ENCODE assay signal across 1 cellular context in the genomic region with DNA sequence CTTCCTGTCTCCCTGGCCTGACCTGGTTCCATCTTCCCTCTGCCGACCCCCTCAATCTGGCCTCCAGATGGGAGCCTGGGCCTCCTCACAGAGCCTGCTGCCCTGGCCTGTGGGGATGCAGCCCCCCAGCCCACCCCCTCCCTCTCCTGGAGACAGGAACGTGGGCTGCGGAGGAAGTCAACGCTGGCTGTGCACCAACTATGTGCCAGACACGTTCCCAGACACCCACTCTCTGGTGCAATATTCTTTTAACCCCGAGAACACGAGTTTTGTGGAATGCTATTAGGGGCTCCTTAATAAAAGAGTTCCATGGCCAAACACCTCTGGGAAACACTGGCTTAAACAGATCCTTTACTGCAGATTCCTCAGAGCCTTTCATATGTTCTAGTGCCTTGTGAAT.
A peak's percentile ranks its signal among the peaks of the same experiment; 100 is the strongest.
TF ChIP-seq lines count a peak whose summit lies in the region.

No MANE protein-coding gene starts in this region.

TF ChIP-seq in IMR-90, 13 proteins besides CTCF, POLR2A, EP300 and RAD21:
- TF ChIP-seq RFX5 (IDR thresholded peaks at IDR 0.05; ENCODE audit: low read depth, low read length) (no peak), CEBPB (IDR thresholded peaks at IDR 0.05; ENCODE audit: low read depth, low read length) (peak; percentile 47; the same call in 1 of the 2 replicates), FOS (IDR thresholded peaks at IDR 0.05; ENCODE audit: low read depth, low read length) (no peak), BHLHE40 (IDR thresholded peaks at IDR 0.05; ENCODE audit: low read depth, low read length) (peak; percentile 32; the same call in 1 of the 2 replicates), SMC3 (IDR thresholded peaks at IDR 0.05; ENCODE audit: low read depth, low read length) (no peak), MXI1 (IDR thresholded peaks at IDR 0.05; ENCODE audit: borderline replicate concordance, low read depth, low read length) (no peak)
- TF ChIP-seq, protein P1, sequence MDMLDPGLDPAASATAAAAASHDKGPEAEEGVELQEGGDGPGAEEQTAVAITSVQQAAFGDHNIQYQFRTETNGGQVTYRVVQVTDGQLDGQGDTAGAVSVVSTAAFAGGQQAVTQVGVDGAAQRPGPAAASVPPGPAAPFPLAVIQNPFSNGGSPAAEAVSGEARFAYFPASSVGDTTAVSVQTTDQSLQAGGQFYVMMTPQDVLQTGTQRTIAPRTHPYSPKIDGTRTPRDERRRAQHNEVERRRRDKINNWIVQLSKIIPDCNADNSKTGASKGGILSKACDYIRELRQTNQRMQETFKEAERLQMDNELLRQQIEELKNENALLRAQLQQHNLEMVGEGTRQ (IDR thresholded peaks at IDR 0.05; ENCODE audit: low read depth, low read length): no peak
